ENCODE assay signal across 24 cellular contexts in genomic region chr3:52242039-52242438, GRCh38. TPM values are rescaled to one million over a fixed set of nuclear protein-coding genes. Genes with fewer than 3 reads are reported as not detected.
DNase-seq lines count a peak whose midpoint lies in the region; ATAC-seq and TF ChIP-seq lines count a peak whose summit lies in the region.
"Had no signal": no experiment of that assay in that cellular context is flagged by ENCODE, and none has a peak within 500 bp of the region (broad histone marks: within the 10 kb centered on the region; RNA-seq: fewer than 3 reads in every experiment).

No MANE protein-coding gene starts in this region.

- intact Hi-C loops in activated T-helper 2 cell treated with anti-CD3 and anti-CD28 coated beads, Interferon-gamma antibody, Interleukin-2, Interleukin-4, amounts not matched to agents 10 μg/mL and 5 μg/mL and 100 μg/mL, durations not matched to agents 14 hours and 24 hours and 36 hours (cut with micrococcal nuclease), result no loop called here
- intact Hi-C loops in upper lobe of right lung (cut with DNase I), result no loop called here

- H3K36me3 Mint-ChIP-seq in activated CD4-positive, alpha-beta T cell treated with anti-CD3 and anti-CD28 coated beads, Interleukin-2, amount 10 ng/mL, durations not matched to agents 7 days and 5 days (ENCODE audit: low read depth), result peaks cover 38% of the 10 kb centered on the region
- peaks cover 0 to 21% (median 3%) of the 10 kb centered on the region in 3 donors for H3K36me3 Mint-ChIP-seq in CD8-positive, alpha-beta memory T cell
- H3K36me3 Mint-ChIP-seq in activated T-helper 2 cell treated with anti-CD3 and anti-CD28 coated beads, Interferon-gamma antibody, Interleukin-2, Interleukin-4, amounts not matched to agents 10 μg/mL and 5 μg/mL and 100 μg/mL, durations not matched to agents 14 hours and 24 hours and 36 hours (ENCODE audit: low read depth), result peaks cover 44% of the 10 kb centered on the region
- peaks cover 6% of the 10 kb centered on the region for H3K36me3 Mint-ChIP-seq in natural killer cell treated with Interleukin-12 subunit alpha and Interleukin-12 subunit beta and Interleukin-15 and Interleukin-18, amount 100 ng/mL, for 72 hours

- H3K36me3 ChIP-seq in CD8-positive, alpha-beta memory T cell (ENCODE audit: insufficient read depth, low read length), result no peaks in the 10 kb centered on the region
- H3K36me3 ChIP-seq in upper lobe of right lung, result no peaks in the 10 kb centered on the region
- H3K36me3 ChIP-seq: right atrium auricular region had no signal

- no peak overlapping the region for H3K4me3 Mint-ChIP-seq in activated CD4-positive, alpha-beta T cell treated with anti-CD3 and anti-CD28 coated beads, Interleukin-2, amount 10 ng/mL, durations not matched to agents 7 days and 5 days
- H3K4me3 Mint-ChIP-seq in CD8-positive, alpha-beta memory T cell, result peak overlapping the region in 1 of 7 donors; percentile 23
- H3K4me3 Mint-ChIP-seq in activated T-helper 2 cell treated with anti-CD3 and anti-CD28 coated beads, Interferon-gamma antibody, Interleukin-2, Interleukin-4, amounts not matched to agents 10 μg/mL and 5 μg/mL and 100 μg/mL, durations not matched to agents 14 hours and 24 hours and 36 hours (ENCODE audit: low read depth), result no peak overlapping the region
- no peak overlapping the region for H3K4me3 Mint-ChIP-seq in natural killer cell treated with Interleukin-12 subunit alpha and Interleukin-12 subunit beta and Interleukin-15 and Interleukin-18, amount 100 ng/mL, for 72 hours

- ATAC-seq in natural killer cell treated with Interleukin-12 subunit alpha and Interleukin-12 subunit beta and Interleukin-15 and Interleukin-18, amount 100 ng/mL, for 72 hours, result no peak
- ATAC-seq in GM18511 (IDR thresholded peaks at IDR 0.05; ENCODE audit: unreplicated experiment), result no peak
- no peak for ATAC-seq in upper lobe of right lung

- H3K27ac ChIP-seq in CD8-positive, alpha-beta memory T cell (ENCODE audit: low read depth, low read length), result no peak overlapping the region
- H3K27ac ChIP-seq in upper lobe of right lung, result no peak overlapping the region
- H3K27ac ChIP-seq: C4-2B, HL-60, right atrium auricular region, testis had no signal

- H3K27ac Mint-ChIP-seq in activated CD4-positive, alpha-beta T cell treated with anti-CD3 and anti-CD28 coated beads, Interleukin-2, amount 10 ng/mL, durations not matched to agents 7 days and 5 days, result peak overlapping the region; percentile 34
- H3K27ac Mint-ChIP-seq in CD8-positive, alpha-beta memory T cell, result peak overlapping the region in 6 of 8 donors; percentile 32 to 88 (median 70)
- H3K27ac Mint-ChIP-seq in activated T-helper 2 cell treated with anti-CD3 and anti-CD28 coated beads, Interferon-gamma antibody, Interleukin-2, Interleukin-4, amounts not matched to agents 10 μg/mL and 5 μg/mL and 100 μg/mL, durations not matched to agents 14 hours and 24 hours and 36 hours, result peak overlapping the region; percentile 68
- H3K27ac Mint-ChIP-seq in natural killer cell treated with Interleukin-12 subunit alpha and Interleukin-12 subunit beta and Interleukin-15 and Interleukin-18, amount 100 ng/mL, for 72 hours, result peak overlapping the region; percentile 54 to 69

- H3K27me3 Mint-ChIP-seq in activated CD4-positive, alpha-beta T cell treated with anti-CD3 and anti-CD28 coated beads, Interleukin-2, amount 10 ng/mL, durations not matched to agents 7 days and 5 days, result no peaks in the 10 kb centered on the region
- no peaks in the 10 kb centered on the region for H3K27me3 Mint-ChIP-seq in CD8-positive, alpha-beta memory T cell
- no peaks in the 10 kb centered on the region for H3K27me3 Mint-ChIP-seq in activated T-helper 2 cell treated with anti-CD3 and anti-CD28 coated beads, Interferon-gamma antibody, Interleukin-2, Interleukin-4, amounts not matched to agents 10 μg/mL and 5 μg/mL and 100 μg/mL, durations not matched to agents 14 hours and 24 hours and 36 hours (ENCODE audit: low read depth)
- H3K27me3 Mint-ChIP-seq in natural killer cell treated with Interleukin-12 subunit alpha and Interleukin-12 subunit beta and Interleukin-15 and Interleukin-18, amount 100 ng/mL, for 72 hours, result no peaks in the 10 kb centered on the region

- TF ChIP-seq CTCF in upper lobe of right lung (IDR thresholded peaks at IDR 0.05), result no peak

- CTCF ChIA-PET in activated CD4-positive, alpha-beta T cell treated with anti-CD3 and anti-CD28 coated beads, Interleukin-2, amount 10 ng/mL, durations not matched to agents 7 days and 5 days (lab: Charles Lee), result interaction anchor here (0.5 to 9.6 kb wide), 5 partner anchors 10 to 55 kb away, joined by 3 to 84 read pairs (median 5); partner anchors contain the start of gene TLR9
- CTCF ChIA-PET in CD8-positive, alpha-beta memory T cell (lab: Charles Lee), result interaction anchor here (1.2 to 10.2 kb wide), 5 partner anchors 10 to 36 kb away, joined by 3 to 74 read pairs (median 68); partner anchors contain the start of genes TLR9 and WDR82

- no peaks in the 10 kb centered on the region for H3K27me3 ChIP-seq in CD8-positive, alpha-beta memory T cell (ENCODE audit: insufficient read depth, low read length, poor library complexity, severe bottlenecking)
- no peaks in the 10 kb centered on the region for H3K27me3 ChIP-seq in upper lobe of right lung
- H3K27me3 ChIP-seq: right atrium auricular region, testis had no signal

- H3K4me1 Mint-ChIP-seq in activated CD4-positive, alpha-beta T cell treated with anti-CD3 and anti-CD28 coated beads, Interleukin-2, amount 10 ng/mL, durations not matched to agents 7 days and 5 days, result peaks cover 71% of the 10 kb centered on the region
- peaks cover 68 to 84% (median 75%) of the 10 kb centered on the region in 3 donors for H3K4me1 Mint-ChIP-seq in CD8-positive, alpha-beta memory T cell
- peaks cover 63% of the 10 kb centered on the region for H3K4me1 Mint-ChIP-seq in activated T-helper 2 cell treated with anti-CD3 and anti-CD28 coated beads, Interferon-gamma antibody, Interleukin-2, Interleukin-4, amounts not matched to agents 10 μg/mL and 5 μg/mL and 100 μg/mL, durations not matched to agents 14 hours and 24 hours and 36 hours (ENCODE audit: low read depth)
- peaks cover 51 to 67% of the 10 kb centered on the region in 2 donors for H3K4me1 Mint-ChIP-seq in natural killer cell treated with Interleukin-12 subunit alpha and Interleukin-12 subunit beta and Interleukin-15 and Interleukin-18, amount 100 ng/mL, for 72 hours (ENCODE audit: low read depth in 2 of 2)

- no peaks in the 10 kb centered on the region for H3K9me3 ChIP-seq in CD8-positive, alpha-beta memory T cell (ENCODE audit: low read length)
- no peaks in the 10 kb centered on the region for H3K9me3 ChIP-seq in upper lobe of right lung
- H3K9me3 ChIP-seq: right atrium auricular region, testis had no signal

- H3K4me3 ChIP-seq in CD8-positive, alpha-beta memory T cell (ENCODE audit: low read length), result no peak overlapping the region
- H3K4me3 ChIP-seq in upper lobe of right lung, result no peak overlapping the region
- H3K4me3 ChIP-seq: right atrium auricular region, testis had no signal

- POLR2A ChIA-PET in activated CD4-positive, alpha-beta T cell treated with anti-CD3 and anti-CD28 coated beads, Interleukin-2, amount 10 ng/mL, durations not matched to agents 7 days and 5 days (lab: Charles Lee), result no interaction called here
- POLR2A ChIA-PET in CD8-positive, alpha-beta memory T cell (lab: Charles Lee), result interaction anchor here (0.5 to 1.0 kb wide), 3 partner anchors 10 to 658 kb away, joined by 4 to 8 read pairs (median 4); no protein-coding TSS in a partner anchor

- DNase-seq in activated CD4-positive, alpha-beta T cell treated with anti-CD3 and anti-CD28 coated beads, Interleukin-2, amount 10 ng/mL, durations not matched to agents 7 days and 5 days, result no peak
- DNase-seq in activated CD4-positive, alpha-beta T cell treated with anti-CD3 and anti-CD28 coated beads, Interleukin-2, amount 50 U/mL, for 4 hours, result no peak
- no peak for DNase-seq in CD8-positive, alpha-beta memory T cell
- no peak for DNase-seq in activated T-helper 2 cell treated with anti-CD3 and anti-CD28 coated beads, Interferon-gamma antibody, Interleukin-2, Interleukin-4, amounts not matched to agents 10 μg/mL and 5 μg/mL and 100 μg/mL, durations not matched to agents 14 hours and 24 hours and 36 hours (ENCODE audit: low spot score)
- no peak for DNase-seq in natural killer cell treated with Interleukin-12 subunit alpha and Interleukin-12 subunit beta and Interleukin-15 and Interleukin-18, amount 100 ng/mL, for 72 hours (ENCODE audit: low spot score)
- DNase-seq in GDM1 (lab: John Stamatoyannopoulos, UW) (no peak), upper lobe of right lung (no peak)
- DNase-seq: activated CD4-positive, alpha-beta T cell treated with anti-CD3 and anti-CD28 coated beads, Interleukin-2, amount 50 U/mL, for 48 hours; activated effector memory CD4-positive, alpha-beta T cell treated with Interleukin-2 at 50 U/mL for 16 hours; DMS153; GF-D8; GOT3; kidney; NCI-H1417 treated with DMSO at 0.1 percent for 48 hours; NCI-H524 treated with DMSO at 0.1 percent for 48 hours; stimulated activated CD8-positive, alpha-beta memory T cell treated with anti-CD3 and anti-CD28 coated beads, Interleukin-4, amount 100 ng/mL, for 48 hours; testis had no signal

- H3K4me1 ChIP-seq in CD8-positive, alpha-beta memory T cell (ENCODE audit: insufficient read depth, low read length), result peaks cover 76% of the 10 kb centered on the region
- peaks cover 44% of the 10 kb centered on the region for H3K4me1 ChIP-seq in upper lobe of right lung

- H3K9me3 Mint-ChIP-seq in activated CD4-positive, alpha-beta T cell treated with anti-CD3 and anti-CD28 coated beads, Interleukin-2, amount 10 ng/mL, durations not matched to agents 7 days and 5 days, result no peaks in the 10 kb centered on the region
- H3K9me3 Mint-ChIP-seq in CD8-positive, alpha-beta memory T cell, result no peaks in the 10 kb centered on the region
- no peaks in the 10 kb centered on the region for H3K9me3 Mint-ChIP-seq in activated T-helper 2 cell treated with anti-CD3 and anti-CD28 coated beads, Interferon-gamma antibody, Interleukin-2, Interleukin-4, amounts not matched to agents 10 μg/mL and 5 μg/mL and 100 μg/mL, durations not matched to agents 14 hours and 24 hours and 36 hours
- no peaks in the 10 kb centered on the region for H3K9me3 Mint-ChIP-seq in natural killer cell treated with Interleukin-12 subunit alpha and Interleukin-12 subunit beta and Interleukin-15 and Interleukin-18, amount 100 ng/mL, for 72 hours

RNA-seq across cellular contexts. Expression of gene TWF2, which starts 3.1 kb away (rescaled TPM):
- 100 to 1,000 TPM; 117 to 119 TPM for total RNA-seq in activated CD4-positive, alpha-beta T cell treated with anti-CD3 and anti-CD28 coated beads, Interleukin-2, amount 10 ng/mL, durations not matched to agents 7 days and 5 days
- total RNA-seq in CD8-positive, alpha-beta memory T cell, result 100 to 1,000 TPM in 1 of 2 experiments, 10 to 100 TPM in 1; 98.2 to 101 TPM
- polyA plus RNA-seq in CD8-positive, alpha-beta memory T cell, result 138 TPM
- total RNA-seq in activated T-helper 2 cell treated with anti-CD3 and anti-CD28 coated beads, Interferon-gamma antibody, Interleukin-2, Interleukin-4, amounts not matched to agents 10 μg/mL and 5 μg/mL and 100 μg/mL, durations not matched to agents 14 hours and 24 hours and 36 hours, result 89.7 and 91.1 TPM in 2 replicates
- 100 to 1,000 TPM in 1 of 2 donors, 10 to 100 TPM in 1; 90.3 to 117 TPM for total RNA-seq in natural killer cell treated with Interleukin-12 subunit alpha and Interleukin-12 subunit beta and Interleukin-15 and Interleukin-18, amount 100 ng/mL, for 72 hours
- total RNA-seq in upper lobe of right lung, result 50.4 TPM

RNA-seq across cellular contexts. Expression of gene PPM1M, which starts 3.5 kb away (rescaled TPM):
- total RNA-seq in activated CD4-positive, alpha-beta T cell treated with anti-CD3 and anti-CD28 coated beads, Interleukin-2, amount 10 ng/mL, durations not matched to agents 7 days and 5 days, result 10 to 100 TPM; 82.2 to 92.7 TPM
- total RNA-seq in CD8-positive, alpha-beta memory T cell, result 10 to 100 TPM; 56.6 to 60.8 TPM
- polyA plus RNA-seq in CD8-positive, alpha-beta memory T cell, result 81.8 TPM
- total RNA-seq in activated T-helper 2 cell treated with anti-CD3 and anti-CD28 coated beads, Interferon-gamma antibody, Interleukin-2, Interleukin-4, amounts not matched to agents 10 μg/mL and 5 μg/mL and 100 μg/mL, durations not matched to agents 14 hours and 24 hours and 36 hours, result 44.7 and 46.4 TPM in 2 replicates
- 10 to 100 TPM; 45.7 to 47.7 TPM for total RNA-seq in natural killer cell treated with Interleukin-12 subunit alpha and Interleukin-12 subunit beta and Interleukin-15 and Interleukin-18, amount 100 ng/mL, for 72 hours
- 44.0 TPM for total RNA-seq in upper lobe of right lung

RNA-seq across cellular contexts. Expression of gene TLR9, which starts 16.6 kb away (rescaled TPM):
- under 1 TPM; 0.55 to 0.65 TPM for total RNA-seq in activated CD4-positive, alpha-beta T cell treated with anti-CD3 and anti-CD28 coated beads, Interleukin-2, amount 10 ng/mL, durations not matched to agents 7 days and 5 days
- total RNA-seq in CD8-positive, alpha-beta memory T cell, result under 1 TPM; 0.16 to 0.22 TPM
- polyA plus RNA-seq in CD8-positive, alpha-beta memory T cell, result 0.16 TPM
- total RNA-seq in activated T-helper 2 cell treated with anti-CD3 and anti-CD28 coated beads, Interferon-gamma antibody, Interleukin-2, Interleukin-4, amounts not matched to agents 10 μg/mL and 5 μg/mL and 100 μg/mL, durations not matched to agents 14 hours and 24 hours and 36 hours, result 0.32 and 0.50 TPM in 2 replicates
- total RNA-seq in natural killer cell treated with Interleukin-12 subunit alpha and Interleukin-12 subunit beta and Interleukin-15 and Interleukin-18, amount 100 ng/mL, for 72 hours, result under 1 TPM; 0.10 to 0.39 TPM
- total RNA-seq in upper lobe of right lung, result 0.87 TPM
- total RNA-seq: frontal cortex, lung microvascular endothelial cell, MCF 10A, right atrium auricular region had no signal

RNA-seq across cellular contexts. Expression of gene WDR82, which starts 36.4 kb away (rescaled TPM):
- total RNA-seq in activated CD4-positive, alpha-beta T cell treated with anti-CD3 and anti-CD28 coated beads, Interleukin-2, amount 10 ng/mL, durations not matched to agents 7 days and 5 days, result 100 to 1,000 TPM; 140 to 143 TPM
- 100 to 1,000 TPM; 133 to 140 TPM for total RNA-seq in CD8-positive, alpha-beta memory T cell
- polyA plus RNA-seq in CD8-positive, alpha-beta memory T cell, result 133 TPM
- total RNA-seq in activated T-helper 2 cell treated with anti-CD3 and anti-CD28 coated beads, Interferon-gamma antibody, Interleukin-2, Interleukin-4, amounts not matched to agents 10 μg/mL and 5 μg/mL and 100 μg/mL, durations not matched to agents 14 hours and 24 hours and 36 hours, result 101 and 103 TPM in 2 replicates
- total RNA-seq in natural killer cell treated with Interleukin-12 subunit alpha and Interleukin-12 subunit beta and Interleukin-15 and Interleukin-18, amount 100 ng/mL, for 72 hours, result 10 to 100 TPM; 82.8 to 87.4 TPM
- 61.9 TPM for total RNA-seq in upper lobe of right lung

RNA-seq across cellular contexts. Expression of gene ALAS1, which starts 44.1 kb away (rescaled TPM):
- total RNA-seq in activated CD4-positive, alpha-beta T cell treated with anti-CD3 and anti-CD28 coated beads, Interleukin-2, amount 10 ng/mL, durations not matched to agents 7 days and 5 days, result 10 to 100 TPM; 47.5 to 58.4 TPM
- total RNA-seq in CD8-positive, alpha-beta memory T cell, result 10 to 100 TPM; 72.2 to 73.0 TPM
- 32.9 TPM for polyA plus RNA-seq in CD8-positive, alpha-beta memory T cell
- 117 and 123 TPM in 2 replicates for total RNA-seq in activated T-helper 2 cell treated with anti-CD3 and anti-CD28 coated beads, Interferon-gamma antibody, Interleukin-2, Interleukin-4, amounts not matched to agents 10 μg/mL and 5 μg/mL and 100 μg/mL, durations not matched to agents 14 hours and 24 hours and 36 hours
- total RNA-seq in natural killer cell treated with Interleukin-12 subunit alpha and Interleukin-12 subunit beta and Interleukin-15 and Interleukin-18, amount 100 ng/mL, for 72 hours, result 100 to 1,000 TPM in 1 of 2 donors, 10 to 100 TPM in 1; 93.6 to 121 TPM
- 78.9 TPM for total RNA-seq in upper lobe of right lung
